Comparison of ENCODE assay signal across 1 cellular context in the genomic region with DNA sequence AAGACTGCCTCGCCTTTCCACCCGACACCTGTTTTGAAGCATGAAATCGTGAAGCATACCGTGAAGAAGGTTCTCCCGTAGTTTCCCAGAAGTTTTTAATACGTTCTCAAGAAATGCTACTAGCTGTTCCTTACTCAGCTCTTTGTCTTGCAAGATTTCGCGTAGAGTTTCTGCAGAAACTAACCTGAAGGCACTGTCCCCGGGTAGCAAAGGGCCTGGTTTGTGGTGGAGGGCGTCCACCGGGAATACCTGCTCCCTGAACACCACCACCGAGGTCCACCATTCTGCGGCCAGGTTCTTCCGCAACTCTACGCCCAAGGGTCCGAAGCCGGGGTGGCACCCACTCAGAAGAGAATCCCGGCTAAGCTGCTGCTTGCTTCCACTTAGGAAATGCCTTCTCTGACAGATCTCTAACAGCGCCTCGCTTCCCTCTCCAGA.
TF ChIP-seq lines count a peak whose summit lies in the region.

No MANE protein-coding gene starts in this region.

TF ChIP-seq in H1, 55 proteins besides CTCF, POLR2A, EP300 and RAD21:
- TF ChIP-seq, protein P1, sequence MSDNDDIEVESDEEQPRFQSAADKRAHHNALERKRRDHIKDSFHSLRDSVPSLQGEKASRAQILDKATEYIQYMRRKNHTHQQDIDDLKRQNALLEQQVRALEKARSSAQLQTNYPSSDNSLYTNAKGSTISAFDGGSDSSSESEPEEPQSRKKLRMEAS (IDR thresholded peaks at IDR 0.05) = no peak
- TF ChIP-seq SUZ12 (IDR thresholded peaks at IDR 0.05; ENCODE audit: low read length) = no peak
- TF ChIP-seq SIN3A (conservative IDR thresholded peaks at IDR 0.05 in 1 of 2, IDR thresholded peaks at IDR 0.05 in 1 of 2; ENCODE audit: low read depth in 1 of 2, low read length in 2 of 2) = peak in 1 of 2 experiments; percentile 66; a peak in 2 of 4 replicates
- no peak for TF ChIP-seq CBX5 (IDR thresholded peaks at IDR 0.05; ENCODE audit: low read depth, low read length)
- TF ChIP-seq JUN (IDR thresholded peaks at IDR 0.05; ENCODE audit: low read depth, low read length) = no peak
